Comparison of ENCODE assay signal across 16 cellular contexts in the genomic region with DNA sequence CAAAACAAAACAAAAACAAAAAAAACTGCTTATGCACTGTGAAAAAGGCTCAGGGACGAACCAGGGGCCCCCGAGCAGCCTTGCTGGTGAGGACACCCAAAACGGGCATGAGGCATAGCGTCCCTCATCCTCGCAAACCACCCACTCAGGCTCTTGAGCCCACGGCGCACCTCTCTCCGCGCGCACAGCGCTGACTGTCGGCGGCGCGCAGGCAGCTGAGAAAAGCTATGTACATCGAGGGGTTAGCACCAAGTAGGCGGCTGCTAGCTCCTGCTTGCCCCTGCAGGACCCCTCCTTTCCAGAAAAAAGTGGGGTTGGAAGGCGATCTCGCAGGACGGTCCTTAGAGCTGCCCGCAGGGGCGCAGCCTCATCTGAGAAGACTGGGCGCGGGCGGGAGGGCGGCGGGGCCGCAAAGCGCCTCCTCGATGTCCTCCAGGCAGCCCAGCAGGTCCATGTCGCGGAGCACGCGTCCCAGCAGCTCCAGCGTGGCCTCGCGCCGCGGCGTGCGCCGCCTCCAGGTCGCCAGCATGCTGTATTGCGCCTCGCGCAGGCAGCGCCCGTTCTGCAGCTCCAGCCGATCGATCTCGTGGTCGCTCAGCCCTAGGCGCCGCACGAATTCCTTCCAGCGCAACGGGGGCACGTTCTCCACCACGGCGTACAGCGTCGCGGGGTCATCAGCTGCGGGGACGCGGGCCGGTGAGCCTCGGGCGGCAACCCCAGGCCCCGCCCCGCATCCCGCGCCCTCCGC. TPM values are rescaled to one million over a fixed set of nuclear protein-coding genes. Genes with fewer than 3 reads are reported as not detected.
DNase-seq lines count a peak whose midpoint lies in the region; TF ChIP-seq lines count a peak whose summit lies in the region.
"Had no signal": no experiment of that assay in that cellular context is flagged by ENCODE, and none has a peak within 500 bp of the region (broad histone marks: within the 10 kb centered on the region; RNA-seq: fewer than 3 reads in every experiment).

No MANE protein-coding gene starts in this region.

- no peak overlapping the region for H3K9ac ChIP-seq in endodermal cell (ENCODE audit: extremely low read depth, low read length, poor library complexity, severe bottlenecking)
- H3K9ac ChIP-seq in stomach smooth muscle (ENCODE audit: low read length in 2 of 2): no peak overlapping the region

- peaks cover 57% of the 10 kb centered on the region for H3K4me1 Mint-ChIP-seq in activated naive CD4-positive, alpha-beta T cell treated with anti-CD3 and anti-CD28 coated beads, Interleukin-2, amount 50 U/mL, for 24 hours
- H3K4me1 Mint-ChIP-seq in endodermal cell: peaks cover 25% of the 10 kb centered on the region
- H3K4me1 Mint-ChIP-seq in CD8-positive, alpha-beta memory T cell: peaks cover 41 to 59% (median 48%) of the 10 kb centered on the region in 3 donors
- H3K4me1 Mint-ChIP-seq in CD14-positive monocyte: peaks cover 67% of the 10 kb centered on the region

- peak overlapping the region; percentile 51 for H3K27ac Mint-ChIP-seq in activated naive CD4-positive, alpha-beta T cell treated with anti-CD3 and anti-CD28 coated beads, Interleukin-2, amount 50 U/mL, for 24 hours
- no peak overlapping the region for H3K27ac Mint-ChIP-seq in endodermal cell
- peak overlapping the region in 2 of 8 donors; percentile 22 to 45 for H3K27ac Mint-ChIP-seq in CD8-positive, alpha-beta memory T cell
- H3K27ac Mint-ChIP-seq in CD14-positive monocyte: no peak overlapping the region
- H3K27ac Mint-ChIP-seq: progenitor cell of endocrine pancreas had no signal

- no peak overlapping the region for H3K4me3 Mint-ChIP-seq in activated naive CD4-positive, alpha-beta T cell treated with anti-CD3 and anti-CD28 coated beads, Interleukin-2, amount 50 U/mL, for 24 hours
- H3K4me3 Mint-ChIP-seq in endodermal cell (no peak overlapping the region), CD14-positive monocyte (no peak overlapping the region)
- no peak overlapping the region for H3K4me3 Mint-ChIP-seq in CD8-positive, alpha-beta memory T cell

- TF ChIP-seq CTCF in endodermal cell (conservative IDR thresholded peaks at IDR 0.05): peak; percentile 54
- no peak for TF ChIP-seq CTCF in CD14-positive monocyte (IDR thresholded peaks at IDR 0.05)

- H3K27me3 Mint-ChIP-seq in activated naive CD4-positive, alpha-beta T cell treated with anti-CD3 and anti-CD28 coated beads, Interleukin-2, amount 50 U/mL, for 24 hours: no peaks in the 10 kb centered on the region
- H3K27me3 Mint-ChIP-seq in endodermal cell (ENCODE audit: insufficient read depth): no peaks in the 10 kb centered on the region
- no peaks in the 10 kb centered on the region for H3K27me3 Mint-ChIP-seq in CD8-positive, alpha-beta memory T cell
- H3K27me3 Mint-ChIP-seq in CD14-positive monocyte (ENCODE audit: low read depth in 3 of 3): peaks cover 0 to 1% (median 0%) of the 10 kb centered on the region in 3 donors
- H3K27me3 Mint-ChIP-seq: progenitor cell of endocrine pancreas had no signal

- H3K4me1 ChIP-seq in endodermal cell (ENCODE audit: control insufficient read depth, insufficient read depth, low read length) (no peaks in the 10 kb centered on the region), stomach smooth muscle (ENCODE audit: control insufficient read depth, insufficient read depth, low read length) (peaks cover 51% of the 10 kb centered on the region)
- peaks cover 32% of the 10 kb centered on the region for H3K4me1 ChIP-seq in CD8-positive, alpha-beta memory T cell (ENCODE audit: insufficient read depth, low read length)

- no peak for DNase-seq in activated naive CD4-positive, alpha-beta T cell (lab: John Stamatoyannopoulos, UW)
- DNase-seq in endodermal cell: peak; percentile 88
- no peak for DNase-seq in CD8-positive, alpha-beta memory T cell
- no peak for DNase-seq in CD14-positive monocyte (ENCODE audit: low spot score)
- DNase-seq: activated CD4-positive, alpha-beta T cell treated with anti-CD3 and anti-CD28 coated beads, Interleukin-2, amount 50 U/mL, for 4 hours; anterior cingulate cortex; cortex of kidney; left cardiac atrium; MG63; NCI-H2029 treated with DMSO at 0.1 percent for 48 hours; NCI-H524 treated with DMSO at 0.1 percent for 48 hours had no signal

- H3K27me3 ChIP-seq in endodermal cell (ENCODE audit: control insufficient read depth, insufficient read depth, low read length, poor library complexity, severe bottlenecking) (no peaks in the 10 kb centered on the region), stomach smooth muscle (ENCODE audit: control insufficient read depth in 1 of 2, insufficient read depth in 2 of 2, low read length in 2 of 2) (no peaks in the 10 kb centered on the region)
- H3K27me3 ChIP-seq in CD8-positive, alpha-beta memory T cell (ENCODE audit: insufficient read depth, low read length, poor library complexity, severe bottlenecking): no peaks in the 10 kb centered on the region
- H3K27me3 ChIP-seq: MG63 had no signal

- H3K36me3 ChIP-seq in endodermal cell (ENCODE audit: control insufficient read depth, insufficient read depth, low read length) (peaks cover 38% of the 10 kb centered on the region), stomach smooth muscle (ENCODE audit: control insufficient read depth in 2 of 2, insufficient read depth in 2 of 2, low read length in 2 of 2) (peaks cover 43 to 57% of the 10 kb centered on the region in 2 donors)
- H3K36me3 ChIP-seq in CD8-positive, alpha-beta memory T cell (ENCODE audit: insufficient read depth, low read length): peaks cover 58% of the 10 kb centered on the region

- H3K27ac ChIP-seq in endodermal cell (ENCODE audit: low read depth, low read length) (no peak overlapping the region), stomach smooth muscle (ENCODE audit: low read length) (peak overlapping the region; percentile 76)
- H3K27ac ChIP-seq in CD8-positive, alpha-beta memory T cell (ENCODE audit: low read depth, low read length): no peak overlapping the region

- CTCF ChIA-PET in CD8-positive, alpha-beta memory T cell (lab: Charles Lee): interaction anchor here (1.2 to 3.6 kb wide), 5 partner anchors 7 to 94 kb away, joined by 3 to 32 read pairs (median 4); no protein-coding TSS in a partner anchor

- WGBS in endodermal cell (ENCODE audit: insufficient coverage in 1 of 2, insufficient read length in 1 of 2), 2 experiments: 95 to 98% methylated on average over 43 to 74 of the region's 74 CpGs

- POLR2A ChIA-PET in CD8-positive, alpha-beta memory T cell (lab: Charles Lee): no interaction called here

- H3K4me3 ChIP-seq in endodermal cell (ENCODE audit: low read length) (no peak overlapping the region), stomach smooth muscle (ENCODE audit: low read length in 2 of 2) (no peak overlapping the region)
- no peak overlapping the region for H3K4me3 ChIP-seq in CD8-positive, alpha-beta memory T cell (ENCODE audit: low read length)
- H3K4me3 ChIP-seq: MG63 had no signal

- no peaks in the 10 kb centered on the region for H3K9me3 Mint-ChIP-seq in activated naive CD4-positive, alpha-beta T cell treated with anti-CD3 and anti-CD28 coated beads, Interleukin-2, amount 50 U/mL, for 24 hours
- H3K9me3 Mint-ChIP-seq in endodermal cell (no peaks in the 10 kb centered on the region), CD14-positive monocyte (no peaks in the 10 kb centered on the region)
- H3K9me3 Mint-ChIP-seq in CD8-positive, alpha-beta memory T cell: no peaks in the 10 kb centered on the region

- H3K36me3 Mint-ChIP-seq in activated naive CD4-positive, alpha-beta T cell treated with anti-CD3 and anti-CD28 coated beads, Interleukin-2, amount 50 U/mL, for 24 hours: peaks cover 11% of the 10 kb centered on the region
- H3K36me3 Mint-ChIP-seq in endodermal cell (ENCODE audit: low read depth) (peaks cover 57% of the 10 kb centered on the region), CD14-positive monocyte (peaks cover 63 to 67% of the 10 kb centered on the region in 2 donors)
- H3K36me3 Mint-ChIP-seq in CD8-positive, alpha-beta memory T cell: peaks cover 8 to 69% (median 19%) of the 10 kb centered on the region in 3 donors

- intact Hi-C loops in CD14-positive monocyte (cut with micrococcal nuclease): no loop called here

- H3K9me3 ChIP-seq in endodermal cell (ENCODE audit: control insufficient read depth, low read length) (no peaks in the 10 kb centered on the region), stomach smooth muscle (ENCODE audit: control insufficient read depth in 2 of 2, low read length in 2 of 2) (no peaks in the 10 kb centered on the region)
- no peaks in the 10 kb centered on the region for H3K9me3 ChIP-seq in CD8-positive, alpha-beta memory T cell (ENCODE audit: low read length)
- H3K9me3 ChIP-seq: MG63 had no signal

RNA-seq across cellular contexts. Expression of a gene that starts 12.8 kb away (rescaled TPM):
- total RNA-seq in endodermal cell: 10 to 100 TPM; 43.2 to 86.2 TPM
- 39.7 TPM for polyA plus RNA-seq in endodermal cell (2013, experiment 1 of 2)
- 37.7 TPM for polyA plus RNA-seq in endodermal cell (2013, experiment 2 of 2)
- 10 to 100 TPM; 62.1 to 62.9 TPM for total RNA-seq in CD8-positive, alpha-beta memory T cell
- polyA plus RNA-seq in CD8-positive, alpha-beta memory T cell: 57.1 TPM
- 100 to 1,000 TPM; 108 to 157 TPM for polyA plus RNA-seq in CD14-positive monocyte

RNA-seq across cellular contexts. Expression of a gene that starts 18.6 kb away (rescaled TPM):
- 10 to 100 TPM; 24.8 to 37.2 TPM for total RNA-seq in endodermal cell
- polyA plus RNA-seq in endodermal cell (2013, experiment 1 of 2): 7.1 TPM
- 4.6 TPM for polyA plus RNA-seq in endodermal cell (2013, experiment 2 of 2)
- total RNA-seq in CD8-positive, alpha-beta memory T cell: not detected
- polyA plus RNA-seq in CD8-positive, alpha-beta memory T cell: 0.72 TPM
- not detected for polyA plus RNA-seq in CD14-positive monocyte
- total RNA-seq: myocyte, OCI-LY7 had no signal

RNA-seq across cellular contexts. Expression of a gene that starts 46.2 kb away (rescaled TPM):
- total RNA-seq in endodermal cell: 10 to 100 TPM; 32.1 to 87.7 TPM
- polyA plus RNA-seq in endodermal cell (2013, experiment 1 of 2): 9.0 TPM
- 4.3 TPM for polyA plus RNA-seq in endodermal cell (2013, experiment 2 of 2)
- under 1 TPM; 0.77 to 0.93 TPM for total RNA-seq in CD8-positive, alpha-beta memory T cell
- polyA plus RNA-seq in CD8-positive, alpha-beta memory T cell: 0.49 TPM
- polyA plus RNA-seq in CD14-positive monocyte: under 1 TPM; 0.11 to 0.63 TPM

RNA-seq across cellular contexts. Expression of a gene that starts 54.8 kb away (rescaled TPM):
- total RNA-seq in endodermal cell: 1 to 10 TPM; 8.4 to 9.1 TPM
- 1.5 TPM for polyA plus RNA-seq in endodermal cell (2013, experiment 1 of 2)
- 1.9 TPM for polyA plus RNA-seq in endodermal cell (2013, experiment 2 of 2)
- 1 to 10 TPM in 1 of 2 experiments, under 1 TPM in 1; 0.51 to 1.4 TPM for total RNA-seq in CD8-positive, alpha-beta memory T cell
- polyA plus RNA-seq in CD8-positive, alpha-beta memory T cell: not detected
- 10 to 100 TPM; 56.4 to 60.6 TPM for polyA plus RNA-seq in CD14-positive monocyte
- total RNA-seq: OCI-LY7 had no signal

Comparison
In these comparisons a context has a peak if more than half of its experiments do, and no peak if none do; other contexts are left out.
1. RNA of a gene that starts 18.6 kb away (total RNA-seq): 24.8 to 37.2 TPM in endodermal cell; not detected in CD8-positive, alpha-beta memory T cell; every median in the first group is over 10 times any median in the second.
2. RNA of a gene that starts 46.2 kb away (total RNA-seq): 32.1 to 87.7 TPM in endodermal cell; 0.77 to 0.93 TPM in CD8-positive, alpha-beta memory T cell; every median in the first group is over 10 times any median in the second.